8 cellular contexts compared by ENCODE assay signal in genomic region chr4:14749910-14750309, GRCh38.
DNase-seq lines count a peak whose midpoint lies in the region; ATAC-seq and TF ChIP-seq lines count a peak whose summit lies in the region.

No MANE protein-coding gene starts in this region.

- intact Hi-C loops in esophagus squamous epithelium (cut with DNase I) (no loop called here), sigmoid colon (cut with DNase I) (loop anchor here (10.0 kb wide), 1 partner anchor 415 kb away; no protein-coding TSS in a partner anchor)

- DNase-seq in BE2C (peak; percentile 6), NCI-H82 (lab: John Stamatoyannopoulos, UW) (peak; percentile 82), esophagus squamous epithelium (lab: John Stamatoyannopoulos, UW) (no peak), sigmoid colon (peak; percentile 71)

- no peak overlapping the region for H3K27ac ChIP-seq in esophagus squamous epithelium
- H3K27ac ChIP-seq in sigmoid colon = no peak overlapping the region

- H3K4me3 ChIP-seq in BE2C (ENCODE audit: low read depth, low read length) (no peak overlapping the region), esophagus squamous epithelium (no peak overlapping the region), sigmoid colon (no peak overlapping the region)

- no peak for TF ChIP-seq EP300 in sigmoid colon (IDR thresholded peaks at IDR 0.05)

- ATAC-seq in GM19463 (IDR thresholded peaks at IDR 0.05; ENCODE audit: unreplicated experiment) (peak; percentile 77), HG02884 (IDR thresholded peaks at IDR 0.05; ENCODE audit: unreplicated experiment) (no peak), GM21381 (IDR thresholded peaks at IDR 0.05; ENCODE audit: unreplicated experiment) (no peak), GM18502 (IDR thresholded peaks at IDR 0.05; ENCODE audit: poor library complexity, unreplicated experiment) (no peak)

- TF ChIP-seq POLR2A in esophagus squamous epithelium (IDR thresholded peaks at IDR 0.05) (no peak), sigmoid colon (IDR thresholded peaks at IDR 0.05) (no peak)

- H3K27me3 ChIP-seq in BE2C (no peaks in the 10 kb centered on the region), esophagus squamous epithelium (no peaks in the 10 kb centered on the region), sigmoid colon (no peaks in the 10 kb centered on the region)

- no peaks in the 10 kb centered on the region for H3K4me1 ChIP-seq in BE2C
- H3K4me1 ChIP-seq in esophagus squamous epithelium = no peaks in the 10 kb centered on the region
- H3K4me1 ChIP-seq in sigmoid colon = no peaks in the 10 kb centered on the region

- no peaks in the 10 kb centered on the region for H3K9me3 ChIP-seq in BE2C
- peaks cover 0 to 9% (median 3%) of the 10 kb centered on the region in 3 donors for H3K9me3 ChIP-seq in esophagus squamous epithelium
- H3K9me3 ChIP-seq in sigmoid colon = no peaks in the 10 kb centered on the region

- H3K36me3 ChIP-seq in BE2C (no peaks in the 10 kb centered on the region), esophagus squamous epithelium (no peaks in the 10 kb centered on the region), sigmoid colon (no peaks in the 10 kb centered on the region)

- TF ChIP-seq CTCF in BE2C (IDR thresholded peaks at IDR 0.05; ENCODE audit: low read depth, low read length) (0 out of 2 replicates have a peak, but pooled peaks have one; percentile 15), esophagus squamous epithelium (IDR thresholded peaks at IDR 0.05) (peak in 5 of 6 experiments; percentile 37 to 66 (median 49)), sigmoid colon (IDR thresholded peaks at IDR 0.05) (peak; percentile 23 to 45 (median 36))

- 38 to 47% methylated on average over 2 of the region's 2 CpGs for WGBS in esophagus squamous epithelium, 2 donors
- 19 to 42% methylated on average over 2 of the region's 2 CpGs for WGBS in sigmoid colon, 2 donors
